18 cellular contexts compared by ENCODE assay signal in the genomic region with DNA sequence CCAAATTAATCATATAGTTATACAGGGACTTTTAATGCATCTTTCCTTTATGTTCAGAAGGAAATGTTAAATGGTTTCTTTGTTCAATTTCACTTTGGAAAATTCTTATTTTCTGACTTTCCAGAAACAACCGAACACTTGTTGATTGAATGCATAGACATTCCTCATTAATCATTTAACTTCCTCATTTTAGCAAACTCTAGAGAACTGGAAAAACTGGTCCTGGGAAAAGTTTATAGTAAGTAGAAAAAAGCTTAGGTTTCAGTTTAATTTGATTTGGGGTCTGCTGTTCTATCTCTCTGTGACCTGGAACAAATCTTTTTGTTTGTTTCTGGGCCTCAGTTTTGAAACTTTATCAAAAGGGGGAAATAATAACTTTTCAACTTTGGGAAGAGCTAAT.
DNase-seq lines count a peak whose midpoint lies in the region; ATAC-seq, FAIRE-seq and TF ChIP-seq lines count a peak whose summit lies in the region.
"Had no signal": no experiment of that assay in that cellular context is flagged by ENCODE, and none has a peak within 500 bp of the region (broad histone marks: within the 10 kb centered on the region; RNA-seq: fewer than 3 reads in every experiment).

No MANE protein-coding gene starts in this region.

- no peaks in the 10 kb centered on the region for H3K36me3 ChIP-seq in bronchial epithelial cell (ENCODE audit: control insufficient read depth, insufficient read depth, low read length)
- H3K36me3 ChIP-seq: HAP-1 had no signal

- intact Hi-C loops in posterior cingulate gyrus (cut with DNase I), result no loop called here

- no peaks in the 10 kb centered on the region for H3K27me3 ChIP-seq in bronchial epithelial cell (ENCODE audit: control insufficient read depth, insufficient read depth, low read length)

- H3K36me3 Mint-ChIP-seq in progenitor cell of endocrine pancreas (ENCODE audit: insufficient read depth), result peaks cover 12% of the 10 kb centered on the region

- DNase-seq in DMS53 treated with DMSO at 0.1 percent for 48 hours (lab: John Stamatoyannopoulos, UW; ENCODE audit: unreplicated experiment) (peak; percentile 4), bronchial epithelial cell (ENCODE audit: low read depth) (peak; percentile 64), progenitor cell of endocrine pancreas (ENCODE audit: low spot score, unreplicated experiment) (no peak), posterior cingulate gyrus (no peak), NK-92 (lab: John Stamatoyannopoulos, UW; ENCODE audit: unreplicated experiment) (no peak), SKM-1 (lab: John Stamatoyannopoulos, UW; ENCODE audit: unreplicated experiment) (no peak)
- DNase-seq: C1 segment of cervical spinal cord; CD4-positive, alpha-beta T cell; DND-41; GDM1; HFFc6 had no signal

- no peak for TF ChIP-seq CTCF in bronchial epithelial cell (IDR thresholded peaks at IDR 0.05; ENCODE audit: insufficient read depth, low read length, severe bottlenecking)
- no peak for TF ChIP-seq CTCF in progenitor cell of endocrine pancreas (IDR thresholded peaks at IDR 0.05; ENCODE audit: unreplicated experiment)

- H3K4me3 ChIP-seq in bronchial epithelial cell (ENCODE audit: low read depth, low read length), result no peak overlapping the region
- H3K4me3 ChIP-seq: HAP-1 had no signal

- peaks cover 15% of the 10 kb centered on the region for H3K9me3 Mint-ChIP-seq in progenitor cell of endocrine pancreas (ENCODE audit: low read depth)

- no peak for ATAC-seq in GM19397 (IDR thresholded peaks at IDR 0.05; ENCODE audit: unreplicated experiment)

- H3K4me1 Mint-ChIP-seq in progenitor cell of endocrine pancreas (ENCODE audit: low read depth), result peaks cover 9% of the 10 kb centered on the region
- H3K4me1 Mint-ChIP-seq: B cell had no signal

- H3K4me3 Mint-ChIP-seq in progenitor cell of endocrine pancreas (ENCODE audit: low read depth), result no peak overlapping the region
- H3K4me3 Mint-ChIP-seq: B cell; CD4-positive, alpha-beta T cell; HFFc6 had no signal

- H3K27ac Mint-ChIP-seq in progenitor cell of endocrine pancreas, result peak overlapping the region; percentile 53
- H3K27ac Mint-ChIP-seq: B cell; CD4-positive, alpha-beta T cell; HFFc6 had no signal

- no peaks in the 10 kb centered on the region for H3K27me3 Mint-ChIP-seq in progenitor cell of endocrine pancreas
- H3K27me3 Mint-ChIP-seq: B cell had no signal

- FAIRE-seq in bronchial epithelial cell (lab: Jason Lieb, UNC), result no peak
- peak; percentile 17 for FAIRE-seq in islet of Langerhans (lab: Jason Lieb, UNC)
- FAIRE-seq: GM12892, GM19239, H1 had no signal

Comparison
In these comparisons a context has a peak if more than half of its experiments do, and no peak if none do; other contexts are left out.
1. DNase-seq: peak in DMS53 treated with DMSO at 0.1 percent for 48 hours (single experiment) and bronchial epithelial cell (single experiment); none in progenitor cell of endocrine pancreas (single experiment), posterior cingulate gyrus (0 of 10), NK-92 (single experiment) and SKM-1 (single experiment).